8 cellular contexts compared by ENCODE assay signal in the genomic region with DNA sequence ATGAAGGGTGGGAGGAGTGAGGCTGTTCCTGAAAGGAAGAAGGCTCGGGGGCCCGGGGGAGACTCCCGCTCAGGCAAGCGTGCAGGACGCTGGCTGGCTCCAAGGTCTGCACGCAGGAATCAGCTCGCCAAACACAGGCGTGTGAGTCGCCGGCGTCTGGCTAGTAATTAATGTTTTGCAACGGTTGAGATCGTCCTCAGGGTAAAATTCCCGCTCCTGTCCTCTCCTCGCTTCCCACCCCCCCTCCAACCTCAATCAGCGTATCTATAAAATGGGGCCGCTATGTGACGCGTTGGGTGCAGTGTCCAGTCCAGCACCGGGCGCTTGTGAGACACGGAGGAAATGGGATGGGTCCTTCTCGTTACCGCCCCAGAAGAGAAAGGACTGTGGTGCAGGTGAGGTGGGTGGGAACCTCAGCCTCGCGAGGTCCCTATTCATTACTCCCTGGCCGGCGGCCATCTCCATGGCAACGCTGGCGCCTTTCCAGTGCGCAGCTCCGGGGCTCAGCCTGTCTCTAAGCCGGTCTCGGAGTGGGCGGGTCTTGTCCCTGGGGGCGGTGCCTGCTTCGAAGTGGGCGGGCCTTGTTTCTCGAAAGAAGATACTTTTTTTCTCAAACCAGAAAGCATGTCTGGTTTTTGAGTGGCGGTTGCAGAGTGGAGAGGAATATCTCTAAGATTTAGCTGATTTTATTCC. TPM values are rescaled to one million over a fixed set of nuclear protein-coding genes. Genes with fewer than 3 reads are reported as not detected.
DNase-seq lines count a peak whose midpoint lies in the region; ATAC-seq, FAIRE-seq and TF ChIP-seq lines count a peak whose summit lies in the region.

No MANE protein-coding gene starts in this region.

- H3K4me1 ChIP-seq in prostate gland (replicated peaks) (peaks cover 4% of the 10 kb centered on the region), upper lobe of right lung (peaks cover 16% of the 10 kb centered on the region)

- intact Hi-C loops in left ventricle myocardium superior (cut with micrococcal nuclease) (no loop called here), prostate gland (cut with DNase I) (no loop called here), upper lobe of right lung (cut with DNase I) (no loop called here)

- no peaks in the 10 kb centered on the region for H3K9me3 ChIP-seq in prostate gland
- H3K9me3 ChIP-seq in upper lobe of right lung, result no peaks in the 10 kb centered on the region

- ATAC-seq in HG02642 (IDR thresholded peaks at IDR 0.05; ENCODE audit: poor library complexity, unreplicated experiment), result peak; percentile 80
- peak; percentile 88 for ATAC-seq in left ventricle myocardium superior
- ATAC-seq in upper lobe of right lung, result peak; percentile 92

- H3K27me3 ChIP-seq in prostate gland (replicated peaks; ENCODE audit: insufficient read depth) (no peaks in the 10 kb centered on the region), upper lobe of right lung (no peaks in the 10 kb centered on the region)

- H3K27ac ChIP-seq in angular gyrus (ENCODE audit: low read depth, low read length) (peak overlapping the region; percentile 78), prostate gland (no peak overlapping the region), upper lobe of right lung (peak overlapping the region; percentile 7)

- H3K4me3 ChIP-seq in prostate gland (peak overlapping the region; percentile 14 to 28), upper lobe of right lung (peak overlapping the region; percentile 38)

- peak in 1 of 4 experiments; percentile 16 for TF ChIP-seq CTCF in prostate gland (IDR thresholded peaks at IDR 0.05)
- TF ChIP-seq CTCF in upper lobe of right lung (IDR thresholded peaks at IDR 0.05), result no peak

- DNase-seq in NCI-H146 treated with DMSO at 0.1 percent for 48 hours (lab: John Stamatoyannopoulos, UW; ENCODE audit: unreplicated experiment) (peak; percentile 97), T-helper 2 cell (peak; percentile 84 to 91 (median 88)), left ventricle myocardium superior (peak; percentile 97), prostate gland (ENCODE audit: low spot score) (peak; percentile 93), upper lobe of right lung (peak; percentile 98)

- no peaks in the 10 kb centered on the region for H3K36me3 ChIP-seq in prostate gland
- H3K36me3 ChIP-seq in upper lobe of right lung, result no peaks in the 10 kb centered on the region

- peak; percentile 99 for FAIRE-seq in G401.6 (lab: Jason Lieb, UNC)

- 1% methylated on average over 40 of the region's 40 CpGs for WGBS in prostate gland

- TF ChIP-seq POLR2A in prostate gland (IDR thresholded peaks at IDR 0.05), result peak; percentile 25

RNA-seq across cellular contexts. Expression of gene ZNF579, which starts 6.5 kb away (rescaled TPM):
- total RNA-seq in left ventricle myocardium superior (14.7 TPM), prostate gland (10 to 100 TPM in 1 of 2 donors, 1 to 10 TPM in 1; 8.7 to 10.8 TPM), upper lobe of right lung (15.7 TPM)

RNA-seq across cellular contexts. Expression of gene FIZ1, which starts 12.2 kb away (rescaled TPM):
- total RNA-seq in left ventricle myocardium superior (16.3 TPM), prostate gland (10 to 100 TPM; 14.8 to 16.4 TPM), upper lobe of right lung (14.9 TPM)

RNA-seq across cellular contexts. Expression of gene ZNF524, which starts 13.0 kb away (rescaled TPM):
- total RNA-seq in left ventricle myocardium superior (17.0 TPM), prostate gland (10 to 100 TPM; 30.2 to 54.8 TPM), upper lobe of right lung (28.6 TPM)

RNA-seq across cellular contexts. Expression of gene ZNF865, which starts 18.3 kb away (rescaled TPM):
- total RNA-seq in left ventricle myocardium superior (21.8 TPM), prostate gland (10 to 100 TPM; 18.4 to 21.0 TPM), upper lobe of right lung (18.4 TPM)

RNA-seq across cellular contexts. Expression of gene ZNF784, which starts 37.2 kb away (rescaled TPM):
- 13.4 TPM for total RNA-seq in left ventricle myocardium superior
- 10 to 100 TPM in 1 of 2 donors, 1 to 10 TPM in 1; 8.9 to 17.2 TPM for total RNA-seq in prostate gland
- total RNA-seq in upper lobe of right lung, result 9.7 TPM

Comparison
In these comparisons a context has a peak if more than half of its experiments do, and no peak if none do; other contexts are left out.
1. H3K27ac ChIP-seq: peak in angular gyrus (single experiment) and upper lobe of right lung (single experiment); none in prostate gland (0 of 2).
2. Peak in every context shown above with its lines, with median percentiles within 50 percentile points of each other: ATAC-seq and DNase-seq.